Comparison of ENCODE assay signal across 30 cellular contexts in the genomic region with DNA sequence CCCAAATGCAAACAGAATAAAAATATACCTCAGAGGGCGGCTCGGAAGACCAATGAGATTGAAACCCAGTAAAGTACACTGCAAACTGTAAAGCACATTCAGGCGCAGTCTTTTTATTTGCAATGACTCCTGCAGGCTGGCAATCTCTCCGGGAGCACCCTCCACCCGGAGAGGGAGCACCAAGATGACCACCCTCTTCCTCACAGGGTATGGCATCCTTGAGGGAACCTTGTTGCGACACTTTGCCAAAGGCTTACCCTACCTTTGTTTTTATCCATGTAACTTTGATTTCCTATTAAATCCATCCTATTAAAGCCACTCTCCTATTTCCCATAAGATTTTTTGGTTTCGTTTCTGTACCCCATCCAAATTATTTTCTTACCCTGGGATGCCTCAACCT.
"Had no signal": no experiment of that assay in that cellular context is flagged by ENCODE, and none has a peak within 500 bp of the region (broad histone marks: within the 10 kb centered on the region; RNA-seq: fewer than 3 reads in every experiment).

No MANE protein-coding gene starts in this region.

- H3K4me3 Mint-ChIP-seq: naive thymus-derived CD4-positive, alpha-beta T cell; natural killer cell; nephron; neural progenitor cell; stimulated activated memory B cell treated with anti-CD40 and anti-IgM and Interleukin-4, amounts not matched to agents 10 μg/mL and 1 μg/mL and 100 μg/mL, for 72 hours; stimulated activated naive CD8-positive, alpha-beta T cell treated with anti-CD3 and anti-CD28 coated beads, Interleukin-15, Interleukin-2, amounts not matched to agents 100 ng/mL and 50 ng/mL, for 24 hours; type B pancreatic cell had no signal

- H3K4me1 Mint-ChIP-seq: naive thymus-derived CD4-positive, alpha-beta T cell had no signal

- H2AFZ ChIP-seq: neural progenitor cell, parathyroid adenoma had no signal

- H3K9ac ChIP-seq: neural progenitor cell, parathyroid adenoma had no signal

- H3K36me3 ChIP-seq: neural progenitor cell, ovary, uterus had no signal

- H3K9me3 ChIP-seq: ovary, psoas muscle, spleen, stomach, thoracic aorta, thyroid gland, tibial nerve, upper lobe of right lung, uterus had no signal

- H3K9me3 Mint-ChIP-seq: naive thymus-derived CD4-positive, alpha-beta T cell; natural killer cell; nephron; neural progenitor cell; stimulated activated memory B cell treated with anti-CD40 and anti-IgM and Interleukin-4, amounts not matched to agents 10 μg/mL and 1 μg/mL and 100 μg/mL, for 72 hours; stimulated activated naive CD8-positive, alpha-beta T cell treated with anti-CD3 and anti-CD28 coated beads, Interleukin-15, Interleukin-2, amounts not matched to agents 100 ng/mL and 50 ng/mL, for 24 hours; type B pancreatic cell had no signal

- H3K4me3 ChIP-seq: neural progenitor cell, ovary, psoas muscle, skin epidermis, smooth muscle cell, spleen, stomach, thoracic aorta, thyroid gland, tibial nerve, upper lobe of right lung, uterus had no signal

- DNase-seq: naive thymus-derived CD4-positive, alpha-beta T cell; natural killer cell; occipital lobe; ovary; posterior cingulate gyrus; psoas muscle; right cardiac atrium; spleen; stimulated activated CD4-positive, alpha-beta T cell treated with anti-CD3 and anti-CD28 coated beads, Interleukin-12 subunit alpha, Interleukin-12 subunit beta, amount 100 ng/mL, for 4 hours; stimulated activated CD4-positive, alpha-beta T cell treated with anti-CD3 and anti-CD28 coated beads, Interleukin-1b, Interleukin-23, amount 100 ng/mL, for 48 hours; stimulated activated CD4-positive, alpha-beta T cell treated with anti-CD3 and anti-CD28 coated beads, Interleukin-4, amount 100 ng/mL, for 1 hour; stimulated activated CD4-positive, alpha-beta T cell treated with anti-CD3 and anti-CD28 coated beads, Interleukin-4, amount 100 ng/mL, for 4 hours; stimulated activated CD8-positive, alpha-beta memory T cell treated with anti-CD3 and anti-CD28 coated beads, Interleukin-4, amount 100 ng/mL, for 48 hours; stimulated activated naive CD4-positive, alpha-beta T cell treated with Interleukin-2 at 50 U/mL for 16 hours; stomach; thyroid gland; upper lobe of right lung; uterus had no signal

- H3K27me3 Mint-ChIP-seq: naive thymus-derived CD4-positive, alpha-beta T cell; progenitor cell of endocrine pancreas; stimulated activated memory B cell treated with anti-CD40 and anti-IgM and Interleukin-4, amounts not matched to agents 10 μg/mL and 1 μg/mL and 100 μg/mL, for 72 hours; stimulated activated naive CD8-positive, alpha-beta T cell treated with anti-CD3 and anti-CD28 coated beads, Interleukin-15, Interleukin-2, amounts not matched to agents 100 ng/mL and 50 ng/mL, for 24 hours; type B pancreatic cell had no signal

- H3K27me3 ChIP-seq: neural progenitor cell, ovary, spleen, stomach, thyroid gland, tibial nerve, upper lobe of right lung, uterus had no signal

- H3K79me2 ChIP-seq: parathyroid adenoma had no signal

- H3K27ac ChIP-seq: neural progenitor cell, ovary, parathyroid adenoma, psoas muscle, skin epidermis, spleen, stomach, thoracic aorta, thyroid gland, tibial nerve, upper lobe of right lung, uterus had no signal

- H3K27ac Mint-ChIP-seq: naive thymus-derived CD4-positive, alpha-beta T cell; natural killer cell; nephron; neural progenitor cell; progenitor cell of endocrine pancreas; stimulated activated memory B cell treated with anti-CD40 and anti-IgM and Interleukin-4, amounts not matched to agents 10 μg/mL and 1 μg/mL and 100 μg/mL, for 72 hours; stimulated activated naive CD8-positive, alpha-beta T cell treated with anti-CD3 and anti-CD28 coated beads, Interleukin-15, Interleukin-2, amounts not matched to agents 100 ng/mL and 50 ng/mL, for 24 hours; type B pancreatic cell had no signal

- H3K4me1 ChIP-seq: parathyroid adenoma, psoas muscle, spleen, stomach, thyroid gland, tibial nerve, upper lobe of right lung, uterus had no signal

- H3K4me2 ChIP-seq: neural progenitor cell, smooth muscle cell had no signal

- ATAC-seq: naive thymus-derived CD4-positive, alpha-beta T cell; natural killer cell; psoas muscle; right cardiac atrium; sciatic nerve; stimulated activated memory B cell treated with anti-CD40 and anti-IgM and Interleukin-4, amounts not matched to agents 10 μg/mL and 1 μg/mL and 100 μg/mL, for 72 hours; upper lobe of right lung had no signal
